19 cellular contexts compared by ENCODE assay signal in genomic region chr16:58051821-58052603, GRCh38.
"Had no signal": no experiment of that assay in that cellular context is flagged by ENCODE, and none has a peak within 500 bp of the region (broad histone marks: within the 10 kb centered on the region; RNA-seq: fewer than 3 reads in every experiment).

No MANE protein-coding gene starts in this region.

- H3K27ac ChIP-seq: HL-60 had no signal

- H3K9me3 ChIP-seq: SK-N-SH had no signal

- DNase-seq: KBM-7, MV-4-11, NCI-H1048, NCI-H1105, NCI-H1417, NCI-H1694 treated with DMSO at 0.1 percent for 48 hours, NCI-H2029, NCI-H2081 treated with DMSO at 0.1 percent for 48 hours, NCI-H2171, NCI-H226, NCI-H446, NCI-H510A, NCI-H524 treated with DMSO at 0.1 percent for 48 hours, NCI-H69, NCI-H774, RPMI8226, SHP77, SK-N-SH had no signal
